8 cellular contexts compared by ENCODE assay signal in the genomic region with DNA sequence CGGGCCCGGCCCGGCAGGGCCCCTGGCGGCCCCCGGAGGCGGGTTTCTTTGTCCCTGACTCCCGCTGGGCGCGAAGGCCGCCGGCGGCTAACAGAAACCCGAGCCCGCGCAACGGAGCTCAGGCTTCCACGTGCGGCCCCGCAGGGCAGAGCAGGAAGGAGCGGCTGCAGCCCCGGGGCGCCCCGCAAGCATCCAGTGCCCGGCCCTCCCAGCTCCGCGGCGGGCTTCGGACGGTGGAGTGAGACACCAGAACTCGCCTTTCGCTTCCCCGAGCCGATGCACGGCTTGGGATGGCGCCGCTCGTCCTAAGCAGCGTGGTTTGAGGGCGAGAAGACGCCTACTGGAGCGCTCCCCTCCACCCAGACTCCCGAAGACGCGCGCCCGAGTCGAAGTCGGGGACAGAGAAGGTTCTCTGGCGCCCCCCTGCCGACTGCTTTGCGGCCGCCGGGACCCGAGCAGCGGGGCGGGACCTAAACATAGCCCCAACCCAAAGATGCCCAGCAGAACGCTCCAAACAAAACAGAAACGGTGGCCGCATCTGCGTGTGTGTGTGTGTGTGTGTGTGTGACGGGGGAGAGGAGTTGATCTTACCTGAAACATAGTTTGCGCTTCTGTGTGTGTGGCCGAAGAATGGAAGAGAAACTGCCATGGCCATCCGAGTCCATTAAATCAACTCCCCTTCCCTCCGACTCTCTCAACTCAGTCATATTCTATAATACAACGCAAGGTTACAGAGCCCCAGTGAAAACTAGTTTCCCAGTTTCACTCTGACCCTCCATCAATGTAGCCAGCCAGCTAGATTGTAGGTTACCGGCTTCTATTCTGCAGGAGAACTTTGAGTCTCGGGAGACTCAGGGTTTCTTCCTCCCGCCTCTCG. TPM values are rescaled to one million over a fixed set of nuclear protein-coding genes. Genes with fewer than 3 reads are reported as not detected.
DNase-seq lines count a peak whose midpoint lies in the region; ATAC-seq and TF ChIP-seq lines count a peak whose summit lies in the region.

No MANE protein-coding gene starts in this region.

- TF ChIP-seq POLR2A in heart left ventricle (IDR thresholded peaks at IDR 0.05) = no peak

- no peaks in the 10 kb centered on the region for H3K9me3 ChIP-seq in CD4-positive, CD25-positive, alpha-beta regulatory T cell (ENCODE audit: control insufficient read depth in 2 of 2, low read length in 2 of 2)
- H3K9me3 ChIP-seq in RWPE2 (ENCODE audit: severe bottlenecking) (no peaks in the 10 kb centered on the region), heart left ventricle (no peaks in the 10 kb centered on the region)

- H3K36me3 ChIP-seq in CD4-positive, CD25-positive, alpha-beta regulatory T cell (ENCODE audit: control insufficient read depth, insufficient read depth, low read length) = no peaks in the 10 kb centered on the region
- H3K36me3 ChIP-seq in RWPE2 (ENCODE audit: low read depth) (no peaks in the 10 kb centered on the region), heart left ventricle (no peaks in the 10 kb centered on the region)

- H3K27ac ChIP-seq in CD4-positive, CD25-positive, alpha-beta regulatory T cell (ENCODE audit: insufficient read depth, low read length, poor library complexity, severe bottlenecking) = no peak overlapping the region
- H3K27ac ChIP-seq in RWPE2 (ENCODE audit: poor library complexity, severe bottlenecking) = no peak overlapping the region
- peak overlapping the region in 10 of 12 donors; percentile 15 to 77 (median 62) for H3K27ac ChIP-seq in heart left ventricle

- peaks cover 23 to 47% (median 31%) of the 10 kb centered on the region in 4 donors for H3K4me1 Mint-ChIP-seq in CD4-positive, CD25-positive, alpha-beta regulatory T cell
- peaks cover 39% of the 10 kb centered on the region for H3K4me1 Mint-ChIP-seq in activated naive CD4-positive, alpha-beta T cell treated with anti-CD3 and anti-CD28 coated beads, Interleukin-2, amount 50 U/mL, for 24 hours

- peak; percentile 4 to 11 for ATAC-seq in CD4-positive, CD25-positive, alpha-beta regulatory T cell (ENCODE audit: low read depth in 2 of 2)
- peak; percentile 43 for ATAC-seq in GM19324 (IDR thresholded peaks at IDR 0.05; ENCODE audit: low FRiP score, unreplicated experiment)
- peak; percentile 32 for ATAC-seq in HG03460 (IDR thresholded peaks at IDR 0.05; ENCODE audit: unreplicated experiment)
- peak; percentile 28 for ATAC-seq in RWPE2 (ENCODE audit: low read depth)
- ATAC-seq in heart left ventricle = peak; percentile 10 to 54 (median 50)

- peak overlapping the region; percentile 85 to 99 (median 92) for H3K4me3 Mint-ChIP-seq in CD4-positive, CD25-positive, alpha-beta regulatory T cell
- H3K4me3 Mint-ChIP-seq in activated naive CD4-positive, alpha-beta T cell treated with anti-CD3 and anti-CD28 coated beads, Interleukin-2, amount 50 U/mL, for 24 hours = peak overlapping the region; percentile 92

- peak overlapping the region; percentile 38 to 75 (median 56) for H3K27ac Mint-ChIP-seq in CD4-positive, CD25-positive, alpha-beta regulatory T cell
- no peak overlapping the region for H3K27ac Mint-ChIP-seq in activated naive CD4-positive, alpha-beta T cell treated with anti-CD3 and anti-CD28 coated beads, Interleukin-2, amount 50 U/mL, for 24 hours

- H3K36me3 Mint-ChIP-seq in CD4-positive, CD25-positive, alpha-beta regulatory T cell = no peaks in the 10 kb centered on the region
- no peaks in the 10 kb centered on the region for H3K36me3 Mint-ChIP-seq in activated naive CD4-positive, alpha-beta T cell treated with anti-CD3 and anti-CD28 coated beads, Interleukin-2, amount 50 U/mL, for 24 hours

- H3K27me3 ChIP-seq in CD4-positive, CD25-positive, alpha-beta regulatory T cell (ENCODE audit: control insufficient read depth, insufficient read depth, low read length) = peaks cover 10% of the 10 kb centered on the region
- peaks cover 45% of the 10 kb centered on the region for H3K27me3 ChIP-seq in RWPE2 (ENCODE audit: insufficient read depth, poor library complexity, severe bottlenecking)
- H3K27me3 ChIP-seq in heart left ventricle = peaks cover 3 to 78% (median 23%) of the 10 kb centered on the region in 9 donors

- WGBS in heart left ventricle, 4 donors = 0 to 1% (median 1%) methylated on average over 47 to 70 of the region's 70 CpGs

- H3K9me3 Mint-ChIP-seq in CD4-positive, CD25-positive, alpha-beta regulatory T cell = peaks cover 0 to 5% (median 0%) of the 10 kb centered on the region in 7 donors
- H3K9me3 Mint-ChIP-seq in activated naive CD4-positive, alpha-beta T cell treated with anti-CD3 and anti-CD28 coated beads, Interleukin-2, amount 50 U/mL, for 24 hours = no peaks in the 10 kb centered on the region

- peak overlapping the region; percentile 88 for H3K4me3 ChIP-seq in CD4-positive, CD25-positive, alpha-beta regulatory T cell (ENCODE audit: low read depth, low read length)
- H3K4me3 ChIP-seq in RWPE2 (ENCODE audit: severe bottlenecking) = peak overlapping the region; percentile 34
- H3K4me3 ChIP-seq in heart left ventricle = peak overlapping the region; percentile 46 to 85 (median 66)

- H3K4me1 ChIP-seq in CD4-positive, CD25-positive, alpha-beta regulatory T cell (ENCODE audit: control insufficient read depth, insufficient read depth, low read length, poor library complexity, severe bottlenecking) = peaks cover 57% of the 10 kb centered on the region
- peaks cover 4% of the 10 kb centered on the region for H3K4me1 ChIP-seq in RWPE2 (ENCODE audit: insufficient read depth, poor library complexity, severe bottlenecking)
- peaks cover 0 to 53% (median 29%) of the 10 kb centered on the region in 12 donors for H3K4me1 ChIP-seq in heart left ventricle

- peaks cover 70% of the 10 kb centered on the region for H3K27me3 Mint-ChIP-seq in CD4-positive, CD25-positive, alpha-beta regulatory T cell
- peaks cover 8% of the 10 kb centered on the region for H3K27me3 Mint-ChIP-seq in activated naive CD4-positive, alpha-beta T cell treated with anti-CD3 and anti-CD28 coated beads, Interleukin-2, amount 50 U/mL, for 24 hours

- peak; percentile 32 for TF ChIP-seq CTCF in RWPE2 (IDR thresholded peaks at IDR 0.05; ENCODE audit: poor library complexity, severe bottlenecking)
- peak in 4 of 12 donors; percentile 14 to 28 (median 21) for TF ChIP-seq CTCF in heart left ventricle (IDR thresholded peaks at IDR 0.05)

- intact Hi-C loops in heart left ventricle (cut with DNase I) = loop anchor here in 3 of 10 donors (5.0 to 10.0 kb wide), 3 partner anchors 67 to 755 kb away; no protein-coding TSS in a partner anchor
- intact Hi-C loops in posterior vena cava (cut with DNase I) = no loop called here

- DNase-seq in CD4-positive, CD25-positive, alpha-beta regulatory T cell = peak; percentile 29 to 61 (median 54)
- DNase-seq in RWPE2 (ENCODE audit: low spot score) (no peak), heart left ventricle (peak; percentile 57 to 84 (median 63)), posterior vena cava (ENCODE audit: low spot score) (peak; percentile 89), inferior parietal cortex (ENCODE audit: extremely low spot score) (no peak)

RNA-seq across cellular contexts. Expression of a gene that starts 0.6 kb away (rescaled TPM):
- 0.35 TPM for total RNA-seq in CD4-positive, CD25-positive, alpha-beta regulatory T cell
- polyA plus RNA-seq in CD4-positive, CD25-positive, alpha-beta regulatory T cell = 1 to 10 TPM in 2 of 4 donors, under 1 TPM in 1, not detected in 1; 0.86 to 2.3 (median 1.1) TPM
- total RNA-seq in heart left ventricle (10 to 100 TPM in 4 of 9 donors, 1 to 10 TPM in 5; 1.9 to 12.5 (median 8.3) TPM), posterior vena cava (1 to 10 TPM in 1 of 2 donors, under 1 TPM in 1; 0.90 to 3.1 TPM)
- 1 to 10 TPM; 1.7 to 3.6 TPM for polyA plus RNA-seq in heart left ventricle

Comparison
In these comparisons a context has a peak if more than half of its experiments do, and no peak if none do; other contexts are left out.
1. DNase-seq: peak in CD4-positive, CD25-positive, alpha-beta regulatory T cell (3 of 3), heart left ventricle (5 of 5) and posterior vena cava (single experiment); none in RWPE2 (single experiment) and inferior parietal cortex (single experiment).
2. H3K27ac ChIP-seq: peak in heart left ventricle (10 of 12); none in CD4-positive, CD25-positive, alpha-beta regulatory T cell (single experiment) and RWPE2 (single experiment).
3. H3K4me3 ChIP-seq: peak in every context shown above with its lines; median percentile 88 in CD4-positive, CD25-positive, alpha-beta regulatory T cell; 66 in heart left ventricle; 34 in RWPE2.
4. Peak in every context shown above with its lines, with median percentiles within 50 percentile points of each other: ATAC-seq.